1 cellular context compared by ENCODE assay signal in genomic region chr19:33725567-33725966, GRCh38.
TF ChIP-seq lines count a peak whose summit lies in the region.

No MANE protein-coding gene starts in this region.

TF ChIP-seq in SK-N-SH treated with all-trans-retinoic acid at 6 μM for 48 hours, 23 proteins besides CTCF, POLR2A, EP300 and RAD21 (continued from another document):
- no peak for TF ChIP-seq OSR1 (CRISPR knock-in tag; IDR thresholded peaks at IDR 0.05)
- no peak for TF ChIP-seq ZC3H10 (CRISPR knock-in tag; IDR thresholded peaks at IDR 0.05)
- no peak for TF ChIP-seq TCF4 (CRISPR knock-in tag; IDR thresholded peaks at IDR 0.05; ENCODE audit: borderline replicate concordance)
- TF ChIP-seq BACH2 (CRISPR knock-in tag; IDR thresholded peaks at IDR 0.05; ENCODE audit: borderline replicate concordance) = no peak
- no peak for TF ChIP-seq ARNTL (CRISPR knock-in tag; IDR thresholded peaks at IDR 0.05; ENCODE audit: borderline replicate concordance, low read depth)
- TF ChIP-seq TSHZ2 (CRISPR knock-in tag; IDR thresholded peaks at IDR 0.05) = no peak
- no peak for TF ChIP-seq ZFP30 (CRISPR knock-in tag; IDR thresholded peaks at IDR 0.05)
- no peak for TF ChIP-seq POU6F1 (CRISPR knock-in tag; IDR thresholded peaks at IDR 0.05; ENCODE audit: borderline replicate concordance, low read depth)
- no peak for TF ChIP-seq ZFP3 (CRISPR knock-in tag; IDR thresholded peaks at IDR 0.05)
- TF ChIP-seq ISL1 (CRISPR knock-in tag; IDR thresholded peaks at IDR 0.05) = no peak
- TF ChIP-seq ZNF8 (CRISPR knock-in tag; IDR thresholded peaks at IDR 0.05) = no peak
- TF ChIP-seq CSDC2 (CRISPR knock-in tag; IDR thresholded peaks at IDR 0.05) = no peak
- no peak for TF ChIP-seq ZNF70 (CRISPR knock-in tag; IDR thresholded peaks at IDR 0.05)
- no peak for TF ChIP-seq TOX (CRISPR knock-in tag; IDR thresholded peaks at IDR 0.05; ENCODE audit: borderline replicate concordance)
- no peak for TF ChIP-seq RARB (CRISPR knock-in tag; IDR thresholded peaks at IDR 0.05)
TF ChIP-seq in SK-N-SH treated with all-trans-retinoic acid at 6 μM for 48 hours: peak in this region for 0.
